In the genomic region with DNA sequence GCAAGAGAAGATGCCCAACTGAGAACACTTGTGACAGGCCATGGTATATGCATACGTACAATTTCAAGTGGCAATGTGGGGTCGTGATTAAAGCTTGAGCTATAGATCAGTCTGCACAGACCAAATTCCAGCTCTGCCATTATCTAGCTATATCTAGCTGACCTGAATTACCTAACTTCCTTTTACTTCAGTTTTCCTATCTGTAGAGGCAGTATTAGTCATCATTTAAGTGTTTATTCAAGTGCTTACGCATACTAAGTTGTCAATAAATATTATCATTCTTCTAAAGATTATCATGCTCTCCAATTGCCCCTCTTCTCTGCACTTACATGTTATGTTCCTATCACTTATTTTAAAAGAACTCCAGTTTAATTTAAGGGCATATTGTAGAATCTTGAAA, we compare ENCODE assay signal across 16 cellular contexts.
DNase-seq lines count a peak whose midpoint lies in the region; ATAC-seq, FAIRE-seq and TF ChIP-seq lines count a peak whose summit lies in the region.
"Had no signal": no experiment of that assay in that cellular context is flagged by ENCODE, and none has a peak within 500 bp of the region (broad histone marks: within the 10 kb centered on the region; RNA-seq: fewer than 3 reads in every experiment).

No MANE protein-coding gene starts in this region.

- H3K9me2 ChIP-seq in PC-3 (replicated peaks; ENCODE audit: low read length), result no peaks in the 10 kb centered on the region

- in situ Hi-C loops in HAP-1 (cut with MboI; ENCODE audit: low sequenced_read_pairs), result no loop called here

- H3K79me2 ChIP-seq in PC-3 (ENCODE audit: low read length) (no peaks in the 10 kb centered on the region), trophoblast cell (ENCODE audit: control insufficient read depth, insufficient read depth, low read length, poor library complexity) (no peaks in the 10 kb centered on the region)

- ATAC-seq in A549, result peak in 1 of 2 experiments; percentile 39; a peak in 1 of 6 replicates
- ATAC-seq in PC-3, result peak; percentile 80
- peak; percentile 24 for ATAC-seq in left lung
- ATAC-seq: HCT116 had no signal

- WGBS in A549 (ENCODE audit: missing lambda C conversion rate), result 20% methylated on average over 3 of the region's 3 CpGs
- no CpG with 5 or more reads among the region's 3 CpGs for WGBS in trophoblast cell (ENCODE audit: extremely low coverage, insufficient coverage, insufficient read length)

- no peak overlapping the region for H4K12ac ChIP-seq in trophoblast cell (ENCODE audit: low read depth, low read length)

- no peaks in the 10 kb centered on the region for H4K20me1 ChIP-seq in PC-3 (ENCODE audit: low read length)

- no peak overlapping the region for H3K9ac ChIP-seq in PC-3 (ENCODE audit: low read length)
- H3K9ac ChIP-seq in trophoblast cell (ENCODE audit: low read length), result no peak overlapping the region
- H3K9ac ChIP-seq: BLaER1, GM23248 had no signal

- CTCF ChIA-PET in A549 (lab: Yijun Ruan, JAX) (no interaction called here), PC-3 (lab: Charles Lee) (no interaction called here)

- no peak overlapping the region for H2AK5ac ChIP-seq in trophoblast cell (ENCODE audit: low read length)

- no peak overlapping the region for H3K4ac ChIP-seq in trophoblast cell (ENCODE audit: low read depth, low read length)

- BruUV-seq in PC-3 (replicated peaks; lab: Mats Ljungman, UMichigan), result no TSS peak

- intact Hi-C loops in PC-3 (cut with micrococcal nuclease) (no loop called here), left lung (cut with DNase I) (no loop called here)

- no peaks in the 10 kb centered on the region for H3F3A ChIP-seq in PC-3 (ENCODE audit: low read length, unreplicated experiment)

- H3K36me3 ChIP-seq in PC-3 (ENCODE audit: low read depth, low read length) (no peaks in the 10 kb centered on the region), left lung (no peaks in the 10 kb centered on the region), trophoblast cell (ENCODE audit: control insufficient read depth in 1 of 2, insufficient read depth in 2 of 2, low read length in 2 of 2) (no peaks in the 10 kb centered on the region), HAP-1 (replicated peaks) (no peaks in the 10 kb centered on the region)

- no peak for TF ChIP-seq POLR2A in A549 (IDR thresholded peaks at IDR 0.05; ENCODE audit: low read length)

- H3K27me3 ChIP-seq in PC-3 (ENCODE audit: low read length) (no peaks in the 10 kb centered on the region), left lung (peaks cover 0 to 10% of the 10 kb centered on the region in 2 donors), trophoblast cell (ENCODE audit: insufficient read depth, low read length) (no peaks in the 10 kb centered on the region), HAP-1 (ENCODE audit: low read depth) (no peaks in the 10 kb centered on the region)
- H3K27me3 ChIP-seq: BLaER1 had no signal

- no peak for TF ChIP-seq RAD21 in A549 (conservative IDR thresholded peaks at IDR 0.05 in 1 of 2, IDR thresholded peaks at IDR 0.05 in 1 of 2)

- no peak for TF ChIP-seq EP300 in A549 (IDR thresholded peaks at IDR 0.05)

- 0 out of 3 replicates have a peak, but pooled peaks cover 7% of the 10 kb centered on the region for H3K4me1 ChIP-seq in A549
- no peaks in the 10 kb centered on the region for H3K4me1 ChIP-seq in PC-3 (ENCODE audit: insufficient read depth, low read length)
- H3K4me1 ChIP-seq in left lung, result no peaks in the 10 kb centered on the region
- no peaks in the 10 kb centered on the region for H3K4me1 ChIP-seq in trophoblast cell (ENCODE audit: control insufficient read depth in 1 of 2, insufficient read depth in 2 of 2, low read length in 2 of 2)
- no peaks in the 10 kb centered on the region for H3K4me1 ChIP-seq in HAP-1
- H3K4me1 ChIP-seq: BLaER1 had no signal

- no peak overlapping the region for H4K8ac ChIP-seq in trophoblast cell (ENCODE audit: low read depth, low read length)

- TF ChIP-seq CTCF in A549 (IDR thresholded peaks at IDR 0.05) (no peak), PC-3 (conservative IDR thresholded peaks at IDR 0.05; ENCODE audit: low read depth, low read length) (no peak), left lung (IDR thresholded peaks at IDR 0.05) (no peak)

- no peaks in the 10 kb centered on the region for H3K79me1 ChIP-seq in trophoblast cell (ENCODE audit: low read length)

- H3K4me3 ChIP-seq in A549, result no peak overlapping the region
- H3K4me3 ChIP-seq in PC-3 (ENCODE audit: low read length), result no peak overlapping the region
- no peak overlapping the region for H3K4me3 ChIP-seq in left lung
- no peak overlapping the region for H3K4me3 ChIP-seq in trophoblast cell (ENCODE audit: low read depth, low read length)
- no peak overlapping the region for H3K4me3 ChIP-seq in HAP-1
- H3K4me3 ChIP-seq: BLaER1, GM23248 had no signal

- DNase-seq in A549 (ENCODE audit: low read depth in 1 of 2, low spot score in 1 of 2), result no peak
- DNase-seq in DMS53 (lab: John Stamatoyannopoulos, UW), result peak; percentile 80
- DNase-seq in PC-3, result peak; percentile 10
- DNase-seq in left lung, result no peak
- DNase-seq in trophoblast cell, result no peak
- no peak for DNase-seq in 8988T
- DNase-seq in HAP-1 (ENCODE audit: low spot score in 2 of 2), result no peak
- DNase-seq: CD4-positive, alpha-beta memory T cell; GDM1; GM23248; HFFc6; KG1 had no signal

- H3K4me2 ChIP-seq in A549 (no peak overlapping the region), PC-3 (ENCODE audit: low read length) (no peak overlapping the region), trophoblast cell (ENCODE audit: low read length) (no peak overlapping the region)
- H3K4me2 ChIP-seq: BLaER1 had no signal

- H2BK5ac ChIP-seq in trophoblast cell (ENCODE audit: low read depth, low read length, poor library complexity), result no peak overlapping the region

- H3K23ac ChIP-seq in trophoblast cell (ENCODE audit: low read length), result no peak overlapping the region

- H2AFZ ChIP-seq in PC-3 (ENCODE audit: low read length) (no peak overlapping the region), trophoblast cell (ENCODE audit: insufficient read depth, low read length, poor library complexity) (no peak overlapping the region)
- H2AFZ ChIP-seq: GM23248 had no signal

- H3K9me3 ChIP-seq in A549, result no peaks in the 10 kb centered on the region
- no peaks in the 10 kb centered on the region for H3K9me3 ChIP-seq in PC-3 (ENCODE audit: low read length)
- no peaks in the 10 kb centered on the region for H3K9me3 ChIP-seq in left lung
- no peaks in the 10 kb centered on the region for H3K9me3 ChIP-seq in trophoblast cell (ENCODE audit: insufficient read depth, low read depth, low read length)
- H3K9me3 ChIP-seq in HAP-1, result no peaks in the 10 kb centered on the region
- H3K9me3 ChIP-seq: BLaER1 had no signal

- H3K27ac ChIP-seq in A549 (no peak overlapping the region), PC-3 (ENCODE audit: low read length) (no peak overlapping the region), left lung (no peak overlapping the region), trophoblast cell (ENCODE audit: low read depth, low read length) (no peak overlapping the region)
- H3K27ac ChIP-seq: BLaER1, GM23248 had no signal

- no peak overlapping the region for H4K91ac ChIP-seq in trophoblast cell (ENCODE audit: low read depth, low read length)

- H2BK120ac ChIP-seq in trophoblast cell (ENCODE audit: insufficient read depth, low read length, poor library complexity), result no peak overlapping the region

- H2BK12ac ChIP-seq in trophoblast cell (ENCODE audit: low read length), result no peak overlapping the region

- FAIRE-seq in A549 (lab: Jason Lieb, UNC), result no peak
- FAIRE-seq: GM12892, GM18507 had no signal

- H3K18ac ChIP-seq in trophoblast cell (ENCODE audit: low read length), result no peak overlapping the region

- POLR2A ChIA-PET in A549 (lab: Yijun Ruan, JAX), result no interaction called here
- POLR2A ChIA-PET in PC-3 (lab: Charles Lee; ENCODE audit: unreplicated experiment), result no interaction called here

- H3K14ac ChIP-seq in trophoblast cell (ENCODE audit: low read length), result no peak overlapping the region

TF ChIP-seq in A549, 52 proteins besides CTCF, POLR2A, EP300 and RAD21 (continues in another document):
- no peak for TF ChIP-seq FOSL2 (IDR thresholded peaks at IDR 0.05)
- peak; percentile 25; the same call in 1 of the 2 replicates for TF ChIP-seq FOSL2 (CRISPR knock-in tag; IDR thresholded peaks at IDR 0.05)
- TF ChIP-seq ZNF302 (CRISPR knock-in tag; IDR thresholded peaks at IDR 0.05), result no peak
- TF ChIP-seq EHMT2 (IDR thresholded peaks at IDR 0.05; ENCODE audit: low read depth), result no peak
- TF ChIP-seq NPAS2 (CRISPR knock-in tag; IDR thresholded peaks at IDR 0.05; ENCODE audit: borderline replicate concordance), result no peak
- TF ChIP-seq, protein P1, sequence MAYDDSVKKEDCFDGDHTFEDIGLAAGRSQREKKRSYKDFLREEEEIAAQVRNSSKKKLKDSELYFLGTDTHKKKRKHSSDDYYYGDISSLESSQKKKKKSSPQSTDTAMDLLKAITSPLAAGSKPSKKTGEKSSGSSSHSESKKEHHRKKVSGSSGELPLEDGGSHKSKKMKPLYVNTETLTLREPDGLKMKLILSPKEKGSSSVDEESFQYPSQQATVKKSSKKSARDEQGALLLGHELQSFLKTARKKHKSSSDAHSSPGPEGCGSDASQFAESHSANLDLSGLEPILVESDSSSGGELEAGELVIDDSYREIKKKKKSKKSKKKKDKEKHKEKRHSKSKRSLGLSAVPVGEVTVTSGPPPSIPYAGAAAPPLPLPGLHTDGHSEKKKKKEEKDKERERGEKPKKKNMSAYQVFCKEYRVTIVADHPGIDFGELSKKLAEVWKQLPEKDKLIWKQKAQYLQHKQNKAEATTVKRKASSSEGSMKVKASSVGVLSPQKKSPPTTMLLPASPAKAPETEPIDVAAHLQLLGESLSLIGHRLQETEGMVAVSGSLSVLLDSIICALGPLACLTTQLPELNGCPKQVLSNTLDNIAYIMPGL (CRISPR knock-in tag; IDR thresholded peaks at IDR 0.05; ENCODE audit: borderline replicate concordance), result no peak
- TF ChIP-seq HOXB5 (CRISPR knock-in tag; IDR thresholded peaks at IDR 0.05), result no peak
- TF ChIP-seq JUNB (IDR thresholded peaks at IDR 0.05), result 0 out of 2 replicates have a peak, but pooled peaks have one; percentile 15
- no peak for TF ChIP-seq CHD2 (IDR thresholded peaks at IDR 0.05; ENCODE audit: low read length, partially characterized antibody)
- TF ChIP-seq RNF2 (IDR thresholded peaks at IDR 0.05; ENCODE audit: borderline replicate concordance, low read depth), result no peak
- no peak for TF ChIP-seq EHF (CRISPR knock-in tag; IDR thresholded peaks at IDR 0.05)
- TF ChIP-seq HDAC2 (IDR thresholded peaks at IDR 0.05), result no peak
- no peak for TF ChIP-seq POLR2AphosphoS2 (conservative IDR thresholded peaks at IDR 0.05; ENCODE audit: low read length)
- TF ChIP-seq CEBPB (IDR thresholded peaks at IDR 0.05), result no peak
- no peak for TF ChIP-seq ZFP36 (IDR thresholded peaks at IDR 0.05; ENCODE audit: borderline replicate concordance, partially characterized antibody)
- TF ChIP-seq HES2 (IDR thresholded peaks at IDR 0.05), result no peak
- no peak for TF ChIP-seq TFCP2L1 (CRISPR knock-in tag; IDR thresholded peaks at IDR 0.05)
- TF ChIP-seq SREBF2 (IDR thresholded peaks at IDR 0.05), result no peak

Comparison
In these comparisons a context has a peak if more than half of its experiments do, and no peak if none do; other contexts are left out.
1. DNase-seq: peak in DMS53 (single experiment) and PC-3 (single experiment); none in A549 (0 of 2), left lung (0 of 2), trophoblast cell (0 of 2), 8988T (single experiment) and HAP-1 (0 of 2).